1 cellular context compared by ENCODE assay signal in the genomic region with DNA sequence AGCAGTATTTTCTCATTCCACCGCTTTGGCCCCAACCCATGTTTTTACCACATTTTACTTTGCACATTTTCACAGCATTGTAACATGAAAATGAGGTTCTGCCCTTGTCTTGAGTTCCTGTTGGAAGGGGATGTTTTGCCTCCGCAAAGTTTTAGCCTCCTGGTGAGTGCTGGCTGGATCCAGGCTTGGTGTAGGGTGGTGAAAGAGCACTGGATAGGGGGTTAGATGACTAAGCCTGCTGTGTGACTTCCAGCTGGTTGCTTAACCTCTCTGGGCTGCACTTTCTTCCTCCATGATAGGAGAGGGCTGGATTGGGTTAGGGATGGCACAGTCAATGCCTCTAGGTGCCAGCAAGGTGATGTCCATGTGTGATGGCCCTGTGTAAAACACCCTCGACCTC.
TF ChIP-seq lines count a peak whose summit lies in the region.

No MANE protein-coding gene starts in this region.

TF ChIP-seq in HepG2, 621 proteins besides CTCF, POLR2A, EP300 and RAD21:
- TF ChIP-seq ZNF768 (CRISPR knock-in tag; IDR thresholded peaks at IDR 0.05) (peak; percentile 92), NBN (conservative IDR thresholded peaks at IDR 0.05) (no peak), NFYB (CRISPR knock-in tag; IDR thresholded peaks at IDR 0.05) (no peak), JDP2 (CRISPR knock-in tag; IDR thresholded peaks at IDR 0.05; ENCODE audit: borderline replicate concordance) (no peak)
